Comparison of ENCODE assay signal across 8 cellular contexts in genomic region chr19:55648657-55649578, GRCh38.
DNase-seq lines count a peak whose midpoint lies in the region; ATAC-seq lines count a peak whose summit lies in the region.

No MANE protein-coding gene starts in this region.

- no peaks in the 10 kb centered on the region for H3K9me3 Mint-ChIP-seq in T-helper 1 cell treated with Interleukin-12 subunit alpha and Interleukin-12 subunit beta and Interleukin-4 antibody, amounts not matched to agents 30 μg/mL and 1 μg/mL, for 36 hours

- peak overlapping the region; percentile 62 for H3K27ac Mint-ChIP-seq in T-helper 1 cell treated with Interleukin-12 subunit alpha and Interleukin-12 subunit beta and Interleukin-4 antibody, amounts not matched to agents 30 μg/mL and 1 μg/mL, for 36 hours

- peaks cover 30% of the 10 kb centered on the region for H3K4me1 ChIP-seq in adipocyte (ENCODE audit: control insufficient read depth, insufficient read depth, low read length)

- DNase-seq in T-helper 1 cell (no peak), adipocyte (ENCODE audit: low read depth) (no peak), substantia nigra (lab: John Stamatoyannopoulos, UW) (no peak), SHP77 treated with DMSO at 0.1 percent for 48 hours (lab: John Stamatoyannopoulos, UW) (no peak)

- H3K27me3 ChIP-seq in adipocyte (replicated peaks; ENCODE audit: control insufficient read depth, insufficient read depth, low read length) (no peaks in the 10 kb centered on the region), layer of hippocampus (ENCODE audit: control insufficient read depth, insufficient read depth, low read length) (no peaks in the 10 kb centered on the region)

- H3K27ac ChIP-seq in layer of hippocampus (ENCODE audit: low read depth, low read length) (peak overlapping the region; percentile 92), substantia nigra (ENCODE audit: low read depth, low read length, poor library complexity, severe bottlenecking) (peak overlapping the region; percentile 53)

- peaks cover 17% of the 10 kb centered on the region for H3K36me3 Mint-ChIP-seq in T-helper 1 cell treated with Interleukin-12 subunit alpha and Interleukin-12 subunit beta and Interleukin-4 antibody, amounts not matched to agents 30 μg/mL and 1 μg/mL, for 36 hours (ENCODE audit: low read depth)

- ATAC-seq in HG03354 (IDR thresholded peaks at IDR 0.05; ENCODE audit: poor library complexity, severe bottlenecking, unreplicated experiment), result no peak
- ATAC-seq in HG03139 (IDR thresholded peaks at IDR 0.05; ENCODE audit: unreplicated experiment), result no peak

- H3K9ac ChIP-seq in adipocyte (ENCODE audit: low read length), result peak overlapping the region; percentile 95

- peak overlapping the region; percentile 89 for H3K4me3 ChIP-seq in adipocyte (ENCODE audit: low read length)

- peaks cover 17% of the 10 kb centered on the region for H3K36me3 ChIP-seq in adipocyte (ENCODE audit: control insufficient read depth, insufficient read depth, low read length, severe bottlenecking)

- peaks cover 17% of the 10 kb centered on the region for H3K4me1 Mint-ChIP-seq in T-helper 1 cell treated with Interleukin-12 subunit alpha and Interleukin-12 subunit beta and Interleukin-4 antibody, amounts not matched to agents 30 μg/mL and 1 μg/mL, for 36 hours (ENCODE audit: low read depth)

- peak overlapping the region; percentile 76 for H3K4me3 Mint-ChIP-seq in T-helper 1 cell treated with Interleukin-12 subunit alpha and Interleukin-12 subunit beta and Interleukin-4 antibody, amounts not matched to agents 30 μg/mL and 1 μg/mL, for 36 hours

- H3K27me3 Mint-ChIP-seq in T-helper 1 cell treated with Interleukin-12 subunit alpha and Interleukin-12 subunit beta and Interleukin-4 antibody, amounts not matched to agents 30 μg/mL and 1 μg/mL, for 36 hours (ENCODE audit: low read depth), result no peaks in the 10 kb centered on the region

- H3K9me3 ChIP-seq in adipocyte (ENCODE audit: control insufficient read depth, low read length), result no peaks in the 10 kb centered on the region
